Comparison of ENCODE assay signal across 10 cellular contexts in genomic region chr1:53121319-53122172, GRCh38. TPM values are rescaled to one million over a fixed set of nuclear protein-coding genes. Genes with fewer than 3 reads are reported as not detected.
A peak's percentile ranks its signal among the peaks of the same experiment; 100 is the strongest.
DNase-seq lines count a peak whose midpoint lies in the region; ATAC-seq and TF ChIP-seq lines count a peak whose summit lies in the region.
"Had no signal": no experiment of that assay in that cellular context is flagged by ENCODE, and none has a peak within 500 bp of the region (broad histone marks: within the 10 kb centered on the region; RNA-seq: fewer than 3 reads in every experiment).

No MANE protein-coding gene starts in this region.

- POLR2A ChIA-PET in activated CD4-positive, alpha-beta T cell treated with anti-CD3 and anti-CD28 coated beads for 36 hours (lab: Charles Lee), result no interaction called here

- no peaks in the 10 kb centered on the region for H3K9me3 Mint-ChIP-seq in activated CD4-positive, alpha-beta T cell treated with anti-CD3 and anti-CD28 coated beads for 36 hours (ENCODE audit: low read depth)
- H3K9me3 Mint-ChIP-seq: activated B cell treated with CpG ODN at 0.5 μM for 24 hours; stimulated activated effector memory CD8-positive, alpha-beta T cell treated with anti-CD3 and anti-CD28 coated beads, Interleukin-12 subunit alpha, Interleukin-12 subunit beta, amount 100 ng/mL, for 72 hours had no signal

- H3K4me3 Mint-ChIP-seq in activated CD4-positive, alpha-beta T cell treated with anti-CD3 and anti-CD28 coated beads for 36 hours, result no peak overlapping the region
- H3K4me3 Mint-ChIP-seq: activated B cell treated with CpG ODN at 0.5 μM for 24 hours; stimulated activated effector memory CD8-positive, alpha-beta T cell treated with anti-CD3 and anti-CD28 coated beads, Interleukin-12 subunit alpha, Interleukin-12 subunit beta, amount 100 ng/mL, for 72 hours had no signal

- ATAC-seq in activated CD4-positive, alpha-beta T cell treated with anti-CD3 and anti-CD28 coated beads for 36 hours, result peak; percentile 73
- ATAC-seq in left cardiac atrium (peak; percentile 50 to 64), GM19455 (IDR thresholded peaks at IDR 0.05; ENCODE audit: unreplicated experiment) (no peak)
- ATAC-seq: stimulated activated effector memory CD8-positive, alpha-beta T cell treated with anti-CD3 and anti-CD28 coated beads, Interleukin-12 subunit alpha, Interleukin-12 subunit beta, amount 100 ng/mL, for 72 hours had no signal

- no peaks in the 10 kb centered on the region for H3K36me3 Mint-ChIP-seq in activated CD4-positive, alpha-beta T cell treated with anti-CD3 and anti-CD28 coated beads for 36 hours (ENCODE audit: low read depth)
- H3K36me3 Mint-ChIP-seq: stimulated activated effector memory CD8-positive, alpha-beta T cell treated with anti-CD3 and anti-CD28 coated beads, Interleukin-12 subunit alpha, Interleukin-12 subunit beta, amount 100 ng/mL, for 72 hours had no signal

- H3K27ac Mint-ChIP-seq in activated CD4-positive, alpha-beta T cell treated with anti-CD3 and anti-CD28 coated beads for 36 hours, result no peak overlapping the region
- H3K27ac Mint-ChIP-seq: activated B cell treated with CpG ODN at 0.5 μM for 24 hours; stimulated activated effector memory CD8-positive, alpha-beta T cell treated with anti-CD3 and anti-CD28 coated beads, Interleukin-12 subunit alpha, Interleukin-12 subunit beta, amount 100 ng/mL, for 72 hours had no signal

- H3K27me3 Mint-ChIP-seq in activated CD4-positive, alpha-beta T cell treated with anti-CD3 and anti-CD28 coated beads for 36 hours, result no peaks in the 10 kb centered on the region

- intact Hi-C loops in activated CD4-positive, alpha-beta T cell treated with anti-CD3 and anti-CD28 coated beads for 36 hours (cut with DNase I, micrococcal nuclease), result no loop called here
- intact Hi-C loops in left cardiac atrium (cut with DNase I), result no loop called here

- peaks cover 3% of the 10 kb centered on the region for H3K4me1 Mint-ChIP-seq in activated CD4-positive, alpha-beta T cell treated with anti-CD3 and anti-CD28 coated beads for 36 hours
- H3K4me1 Mint-ChIP-seq: activated B cell treated with CpG ODN at 0.5 μM for 24 hours had no signal

- peak; percentile 55 for DNase-seq in activated CD4-positive, alpha-beta T cell treated with anti-CD3 and anti-CD28 coated beads for 36 hours
- no peak for DNase-seq in activated CD4-positive, alpha-beta T cell treated with anti-CD3 and anti-CD28 coated beads for 1 hour
- DNase-seq in left cardiac atrium, result peak; percentile 59
- DNase-seq in stromal cell of bone marrow (ENCODE audit: low read depth), result peak; percentile 47
- DNase-seq in AML-193 (lab: John Stamatoyannopoulos, UW), result no peak
- no peak for DNase-seq in dedifferentiated amniotic fluid mesenchymal stem cell (ENCODE audit: extremely low spot score)
- DNase-seq: activated B cell treated with CpG ODN at 0.5 μM for 24 hours had no signal

- CTCF ChIA-PET in activated CD4-positive, alpha-beta T cell treated with anti-CD3 and anti-CD28 coated beads for 36 hours (lab: Charles Lee), result interaction anchor here (0.6 to 0.9 kb wide), 2 partner anchors 146 to 197 kb away, joined by 3 to 4 read pairs; no protein-coding TSS in a partner anchor

TF ChIP-seq in PFSK-1, 5 proteins besides CTCF, POLR2A, EP300 and RAD21:
- TF ChIP-seq REST (IDR thresholded peaks at IDR 0.05; ENCODE audit: insufficient read depth in 1 of 2, low read depth in 2 of 2, low read length in 2 of 2) (no peak), FOXP2 (optimal IDR thresholded peaks at IDR 0.05; ENCODE audit: borderline replicate concordance, extremely low read depth, extremely low read length, insufficient read depth) (peak; percentile 87), POLR2AphosphoS5 (IDR thresholded peaks at IDR 0.05; ENCODE audit: low read depth, low read length) (no peak), SIN3A (IDR thresholded peaks at IDR 0.05; ENCODE audit: borderline replicate concordance, insufficient read depth, low read length) (peak; percentile 10; the same call in 1 of the 2 replicates), TAF1 (IDR thresholded peaks at IDR 0.05; ENCODE audit: borderline replicate concordance, insufficient read depth, low read length) (no peak)
TF ChIP-seq in PFSK-1: peak in this region for 2.

RNA-seq across cellular contexts. Expression of gene SLC1A7, which starts 20.9 kb away (rescaled TPM):
- total RNA-seq in activated CD4-positive, alpha-beta T cell treated with anti-CD3 and anti-CD28 coated beads for 36 hours, result not detected
- 0.59 TPM for polyA plus RNA-seq in PFSK-1 (2012; ENCODE audit: insufficient read length, low read depth)
- total RNA-seq in left cardiac atrium, result under 1 TPM; 0.31 to 0.85 TPM
- total RNA-seq: activated B cell treated with CpG ODN at 0.5 μM for 24 hours had no signal

RNA-seq across cellular contexts. Expression of gene PODN, which starts 59.5 kb away (rescaled TPM):
- not detected for total RNA-seq in activated CD4-positive, alpha-beta T cell treated with anti-CD3 and anti-CD28 coated beads for 36 hours
- not detected for polyA plus RNA-seq in PFSK-1 (2012; ENCODE audit: insufficient read length, low read depth)
- 10 to 100 TPM; 28.6 to 84.9 TPM for total RNA-seq in left cardiac atrium
- total RNA-seq: activated B cell treated with CpG ODN at 0.5 μM for 24 hours had no signal

Comparison
In these comparisons a context has a peak if more than half of its experiments do, and no peak if none do; other contexts are left out.
1. DNase-seq: peak in activated CD4-positive, alpha-beta T cell treated with anti-CD3 and anti-CD28 coated beads for 36 hours (single experiment), left cardiac atrium (single experiment) and stromal cell of bone marrow (single experiment); none in activated CD4-positive, alpha-beta T cell treated with anti-CD3 and anti-CD28 coated beads for 1 hour (single experiment), AML-193 (0 of 2) and dedifferentiated amniotic fluid mesenchymal stem cell (single experiment).
2. RNA of gene PODN, which starts 59.5 kb away (total RNA-seq): 28.6 to 84.9 TPM in left cardiac atrium; not detected in activated CD4-positive, alpha-beta T cell treated with anti-CD3 and anti-CD28 coated beads for 36 hours; every median in the first group is over 10 times any median in the second.